In genomic region chr4:18961879-18962278, GRCh38 we compare ENCODE assay signal across 18 cellular contexts.
A peak's percentile ranks its signal among the peaks of the same experiment; 100 is the strongest.
DNase-seq lines count a peak whose midpoint lies in the region; ATAC-seq and TF ChIP-seq lines count a peak whose summit lies in the region.
"Had no signal": no experiment of that assay in that cellular context is flagged by ENCODE, and none has a peak within 500 bp of the region (broad histone marks: within the 10 kb centered on the region; RNA-seq: fewer than 3 reads in every experiment).

No MANE protein-coding gene starts in this region.

- POLR2A ChIA-PET in WTC11 (lab: Charles Lee): no interaction called here

- no peaks in the 10 kb centered on the region for H3K36me3 ChIP-seq in esophagus squamous epithelium

- H3K27me3 ChIP-seq in esophagus squamous epithelium: no peaks in the 10 kb centered on the region

- no peak overlapping the region for H3K27ac ChIP-seq in esophagus squamous epithelium
- H3K27ac ChIP-seq: 22Rv1, A549, C4-2B had no signal

- no peak for TF ChIP-seq POLR2A in esophagus squamous epithelium (IDR thresholded peaks at IDR 0.05)

- H3K9me3 Mint-ChIP-seq in WTC11: peaks cover 41% of the 10 kb centered on the region

- H3K27ac Mint-ChIP-seq in WTC11: peak overlapping the region; percentile 26; the same call in 1 of the 2 replicates
- H3K27ac Mint-ChIP-seq: CD4-positive, alpha-beta T cell had no signal

- peaks cover 18% of the 10 kb centered on the region for H3K4me1 Mint-ChIP-seq in WTC11

- peaks cover 32% of the 10 kb centered on the region for H3K36me3 Mint-ChIP-seq in WTC11

- peak; percentile 66 for ATAC-seq in WTC11
- ATAC-seq: A549, GM12878 had no signal

- CTCF ChIA-PET in WTC11 (lab: Charles Lee): no interaction called here

- no peak overlapping the region for H3K4me3 ChIP-seq in esophagus squamous epithelium
- H3K4me3 ChIP-seq: A549, GM12878 had no signal

- peak; percentile 25 for DNase-seq in NCI-H146 (lab: John Stamatoyannopoulos, UW)
- no peak for DNase-seq in NCI-H146 treated with DMSO at 0.1 percent for 48 hours (lab: John Stamatoyannopoulos, UW; ENCODE audit: unreplicated experiment)
- DNase-seq in WTC11 (ENCODE audit: low spot score): no peak
- peak; percentile 60 for DNase-seq in iPS DF 19.7 (ENCODE audit: low read depth, low spot score)
- DNase-seq in stimulated activated CD4-positive, alpha-beta T cell treated with anti-CD3 and anti-CD28 coated beads, Interleukin-15, amount 100 ng/mL, for 24 hours: no peak
- DNase-seq in esophagus squamous epithelium (lab: John Stamatoyannopoulos, UW): no peak
- no peak for DNase-seq in stimulated activated CD4-positive, alpha-beta T cell treated with anti-CD3 and anti-CD28 coated beads, Interleukin-2, amount 100 ng/mL, for 24 hours
- DNase-seq: AML-193; CD4-positive, alpha-beta T cell; DMS153; DND-41; EL; HCEC 1CT; IMR-90 had no signal

- H3K27me3 Mint-ChIP-seq in WTC11 (ENCODE audit: low read depth): peaks cover 2% of the 10 kb centered on the region; the same call in 1 of the 2 replicates
- H3K27me3 Mint-ChIP-seq: CD4-positive, alpha-beta T cell had no signal

- intact Hi-C loops in esophagus squamous epithelium (cut with DNase I): no loop called here

- no peaks in the 10 kb centered on the region for H3K9me3 ChIP-seq in esophagus squamous epithelium
- H3K9me3 ChIP-seq: A549 had no signal

- no peak for TF ChIP-seq CTCF in WTC11 (IDR thresholded peaks at IDR 0.05)
- TF ChIP-seq CTCF in esophagus squamous epithelium (IDR thresholded peaks at IDR 0.05): no peak

- no peak overlapping the region for H3K4me3 Mint-ChIP-seq in WTC11
- H3K4me3 Mint-ChIP-seq: CD4-positive, alpha-beta T cell had no signal

- no peaks in the 10 kb centered on the region for H3K4me1 ChIP-seq in esophagus squamous epithelium
- H3K4me1 ChIP-seq: A549 had no signal

TF ChIP-seq in WTC11, 78 proteins besides CTCF, POLR2A, EP300 and RAD21:
- TF ChIP-seq, protein P1, sequence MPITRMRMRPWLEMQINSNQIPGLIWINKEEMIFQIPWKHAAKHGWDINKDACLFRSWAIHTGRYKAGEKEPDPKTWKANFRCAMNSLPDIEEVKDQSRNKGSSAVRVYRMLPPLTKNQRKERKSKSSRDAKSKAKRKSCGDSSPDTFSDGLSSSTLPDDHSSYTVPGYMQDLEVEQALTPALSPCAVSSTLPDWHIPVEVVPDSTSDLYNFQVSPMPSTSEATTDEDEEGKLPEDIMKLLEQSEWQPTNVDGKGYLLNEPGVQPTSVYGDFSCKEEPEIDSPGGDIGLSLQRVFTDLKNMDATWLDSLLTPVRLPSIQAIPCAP (CRISPR knock-in tag; IDR thresholded peaks at IDR 0.05): no peak
- TF ChIP-seq KAT7 (CRISPR knock-in tag; IDR thresholded peaks at IDR 0.05; ENCODE audit: borderline replicate concordance) (no peak), TEAD1 (CRISPR knock-in tag; IDR thresholded peaks at IDR 0.05) (peak; percentile 62; the same call in 1 of the 2 replicates), FOXK1 (CRISPR knock-in tag; IDR thresholded peaks at IDR 0.05) (0 out of 2 replicates have a peak, but pooled peaks have one; percentile 19)

Comparison
In these comparisons a context has a peak if more than half of its experiments do, and no peak if none do; other contexts are left out.
1. DNase-seq: peak in NCI-H146 (single experiment) and iPS DF 19.7 (single experiment); none in NCI-H146 treated with DMSO at 0.1 percent for 48 hours (single experiment), WTC11 (single experiment), stimulated activated CD4-positive, alpha-beta T cell treated with anti-CD3 and anti-CD28 coated beads, Interleukin-15, amount 100 ng/mL, for 24 hours (single experiment), esophagus squamous epithelium (single experiment) and stimulated activated CD4-positive, alpha-beta T cell treated with anti-CD3 and anti-CD28 coated beads, Interleukin-2, amount 100 ng/mL, for 24 hours (0 of 2).